8 cellular contexts compared by ENCODE assay signal in the genomic region with DNA sequence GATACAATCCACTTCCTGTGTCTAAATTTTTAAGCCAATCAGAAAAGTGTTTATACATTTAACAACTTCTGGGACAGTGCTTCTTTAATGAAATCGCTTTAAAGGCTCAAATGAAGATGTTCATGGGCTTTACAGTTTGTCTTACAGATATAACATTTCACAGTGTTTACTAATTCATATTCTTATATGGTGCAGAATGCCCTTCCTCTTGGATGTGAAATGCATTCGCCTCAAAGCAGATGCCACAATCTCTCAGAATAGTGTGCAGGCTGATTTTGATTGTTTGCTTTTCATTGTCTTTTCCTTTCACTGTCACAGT.
DNase-seq lines count a peak whose midpoint lies in the region; ATAC-seq and TF ChIP-seq lines count a peak whose summit lies in the region.

No MANE protein-coding gene starts in this region.

- H3K36me3 ChIP-seq in BE2C: no peaks in the 10 kb centered on the region

- H3K9me3 ChIP-seq in BE2C: no peaks in the 10 kb centered on the region

- DNase-seq in BE2C: no peak
- no peak for DNase-seq in central memory CD8-positive, alpha-beta T cell (ENCODE audit: low spot score in 2 of 2)
- no peak for DNase-seq in natural killer cell treated with Interleukin-12 subunit alpha and Interleukin-12 subunit beta and Interleukin-15 and Interleukin-18, amount 100 ng/mL, for 72 hours (ENCODE audit: low spot score)
- no peak for DNase-seq in HuH-7 (ENCODE audit: low spot score)
- DNase-seq in omental fat pad (ENCODE audit: low spot score): no peak
- DNase-seq in GF-D8 (lab: John Stamatoyannopoulos, UW): no peak

- H3K36me3 Mint-ChIP-seq in central memory CD8-positive, alpha-beta T cell (ENCODE audit: insufficient read depth): peaks cover 19% of the 10 kb centered on the region
- peaks cover 4% of the 10 kb centered on the region for H3K36me3 Mint-ChIP-seq in natural killer cell treated with Interleukin-12 subunit alpha and Interleukin-12 subunit beta and Interleukin-15 and Interleukin-18, amount 100 ng/mL, for 72 hours

- ATAC-seq in HG03521 (IDR thresholded peaks at IDR 0.05; ENCODE audit: unreplicated experiment): peak; percentile 0
- ATAC-seq in central memory CD8-positive, alpha-beta T cell (replicated peaks; ENCODE audit: extremely low read depth, poor library complexity, severe bottlenecking): no peak
- ATAC-seq in natural killer cell treated with Interleukin-12 subunit alpha and Interleukin-12 subunit beta and Interleukin-15 and Interleukin-18, amount 100 ng/mL, for 72 hours: no peak
- ATAC-seq in GM18517 (IDR thresholded peaks at IDR 0.05; ENCODE audit: unreplicated experiment): no peak
- no peak for ATAC-seq in omental fat pad (ENCODE audit: low FRiP score)

- no peaks in the 10 kb centered on the region for H3K27me3 Mint-ChIP-seq in central memory CD8-positive, alpha-beta T cell
- no peaks in the 10 kb centered on the region for H3K27me3 Mint-ChIP-seq in natural killer cell treated with Interleukin-12 subunit alpha and Interleukin-12 subunit beta and Interleukin-15 and Interleukin-18, amount 100 ng/mL, for 72 hours

- no peaks in the 10 kb centered on the region for H3K27me3 ChIP-seq in BE2C

- TF ChIP-seq CTCF in BE2C (IDR thresholded peaks at IDR 0.05; ENCODE audit: low read depth, low read length) (no peak), omental fat pad (IDR thresholded peaks at IDR 0.05) (no peak)

- peak overlapping the region; percentile 91 for H3K27ac Mint-ChIP-seq in central memory CD8-positive, alpha-beta T cell (ENCODE audit: low read depth)
- peak overlapping the region; percentile 90 to 93 for H3K27ac Mint-ChIP-seq in natural killer cell treated with Interleukin-12 subunit alpha and Interleukin-12 subunit beta and Interleukin-15 and Interleukin-18, amount 100 ng/mL, for 72 hours

- H3K4me1 Mint-ChIP-seq in central memory CD8-positive, alpha-beta T cell: peaks cover 81% of the 10 kb centered on the region
- H3K4me1 Mint-ChIP-seq in natural killer cell treated with Interleukin-12 subunit alpha and Interleukin-12 subunit beta and Interleukin-15 and Interleukin-18, amount 100 ng/mL, for 72 hours (ENCODE audit: low read depth in 2 of 2): peaks cover 59 to 77% of the 10 kb centered on the region in 2 donors

- no peaks in the 10 kb centered on the region for H3K9me3 Mint-ChIP-seq in central memory CD8-positive, alpha-beta T cell
- no peaks in the 10 kb centered on the region for H3K9me3 Mint-ChIP-seq in natural killer cell treated with Interleukin-12 subunit alpha and Interleukin-12 subunit beta and Interleukin-15 and Interleukin-18, amount 100 ng/mL, for 72 hours

- peaks cover 5% of the 10 kb centered on the region; the same call in 1 of the 2 replicates for H3K4me1 ChIP-seq in BE2C

- H3K4me3 ChIP-seq in BE2C (ENCODE audit: low read depth, low read length): peak overlapping the region; percentile 71

- H3K4me3 Mint-ChIP-seq in central memory CD8-positive, alpha-beta T cell: peak overlapping the region; percentile 92
- H3K4me3 Mint-ChIP-seq in natural killer cell treated with Interleukin-12 subunit alpha and Interleukin-12 subunit beta and Interleukin-15 and Interleukin-18, amount 100 ng/mL, for 72 hours: peak overlapping the region; percentile 90
